8 cellular contexts compared by ENCODE assay signal in genomic region chr5:71455427-71456361, GRCh38. TPM values are rescaled to one million over a fixed set of nuclear protein-coding genes. Genes with fewer than 3 reads are reported as not detected.
DNase-seq lines count a peak whose midpoint lies in the region; ATAC-seq and TF ChIP-seq lines count a peak whose summit lies in the region.

Gene BDP1 (plus strand): TSS chr5:71455651. CDS start chr5:71455878, 227 bp downstream.

- H3K9ac ChIP-seq in SK-N-SH = peak within 1 kb of the TSS; percentile 79

- H3K9me2 ChIP-seq in SK-N-SH = no peaks in the 10 kb centered on the region

- H2AFZ ChIP-seq in SK-N-SH (ENCODE audit: low read depth) = peak within 1 kb of the TSS; percentile 97

- TF ChIP-seq EP300 in SK-N-SH (IDR thresholded peaks at IDR 0.05; ENCODE audit: borderline replicate concordance in 1 of 2, low read depth in 1 of 2, low read length in 1 of 2) = no peak

- TF ChIP-seq RAD21 in SK-N-SH (IDR thresholded peaks at IDR 0.05; ENCODE audit: low read length) = no peak; the same call in 1 of the 2 replicates

- ATAC-seq in HG02588 (IDR thresholded peaks at IDR 0.05; ENCODE audit: unreplicated experiment) = peak; percentile 93

- DNase-seq in GM10248 (ENCODE audit: extremely low spot score) (peak; percentile 94), NCI-H1048 (lab: John Stamatoyannopoulos, UW) (peak; percentile 86), SK-N-SH (peak; percentile 91), germinal center (ENCODE audit: low spot score) (peak; percentile 91), non-pigmented ciliary epithelial cell (ENCODE audit: low read depth) (peak; percentile 67), superior temporal gyrus (ENCODE audit: extremely low spot score) (peak; percentile 99)
- DNase-seq in activated naive CD4-positive, alpha-beta T cell treated with anti-CD3 and anti-CD28 coated beads, Interleukin-2, amount 50 U/mL, for 16 hours = peak; percentile 96

- POLR2A ChIA-PET in GM10248 (lab: Yijun Ruan, JAX) = interaction anchor here (1.3 kb wide), 1 partner anchor 22 kb away, joined by 4 read pairs; no protein-coding TSS in a partner anchor
- POLR2A ChIA-PET in SK-N-SH (lab: Yijun Ruan, JAX) = interaction anchor here (1.4 kb wide), 1 partner anchor 131 kb away, joined by 3 read pairs; the partner anchor contains the start of gene MCCC2

- peaks cover 15 to 24% of the 10 kb centered on the region in 2 experiments for H3K36me3 ChIP-seq in SK-N-SH (replicated peaks in 1 of 2; ENCODE audit: control insufficient read depth in 1 of 2, insufficient read depth in 2 of 2, low read length in 1 of 2)

- no peaks in the 10 kb centered on the region for H3K9me3 ChIP-seq in SK-N-SH

- WGBS in SK-N-SH (ENCODE audit: low lambda C conversion rate) = under 1% methylated on average over 36 of the region's 50 CpGs

- CTCF ChIA-PET in GM10248 (lab: Yijun Ruan, JAX) = interaction anchor here (1.6 kb wide), 2 partner anchors 16 to 21 kb away, joined by 3 to 4 read pairs; no protein-coding TSS in a partner anchor
- CTCF ChIA-PET in SK-N-SH (lab: Yijun Ruan, JAX) = interaction anchor here (0.6 to 1.6 kb wide), 3 partner anchors 20 to 302 kb away, joined by 3 to 8 read pairs (median 3); no protein-coding TSS in a partner anchor

- H3F3A ChIP-seq in SK-N-SH (replicated peaks; ENCODE audit: insufficient read depth) = peaks cover 8% of the 10 kb centered on the region

- peak within 1 kb of the TSS; percentile 54 for H3K4me2 ChIP-seq in SK-N-SH

- H4K20me1 ChIP-seq in SK-N-SH (ENCODE audit: insufficient read depth) = peaks cover 14% of the 10 kb centered on the region

- peaks cover 4 to 11% of the 10 kb centered on the region in 2 experiments for H3K4me1 ChIP-seq in SK-N-SH (ENCODE audit: control insufficient read depth in 1 of 2, insufficient read depth in 2 of 2, low read depth in 1 of 2, low read length in 1 of 2)

- H3K27me3 ChIP-seq in SK-N-SH (ENCODE audit: insufficient read depth) = peaks cover 9% of the 10 kb centered on the region; the same call in 1 of the 2 replicates

- peak within 1 kb of the TSS; percentile 79 to 93 for H3K4me3 ChIP-seq in SK-N-SH (ENCODE audit: low read depth in 2 of 2, low read length in 1 of 2)

- H3K27ac ChIP-seq in SK-N-SH (ENCODE audit: low read depth in 2 of 2, low read length in 1 of 2) = peak within 1 kb of the TSS; percentile 80 to 81

- TF ChIP-seq CTCF in GM10248 (IDR thresholded peaks at IDR 0.05; ENCODE audit: control extremely low read depth, extremely low read depth, low read depth, missing control alignments) (peak; percentile 17), SK-N-SH (IDR thresholded peaks at IDR 0.05) (peak; percentile 38)

- H3K79me2 ChIP-seq in SK-N-SH (ENCODE audit: insufficient read depth) = peaks cover 49% of the 10 kb centered on the region

TF ChIP-seq in SK-N-SH, 30 proteins besides CTCF, POLR2A, EP300 and RAD21 (continues in another document):
- TF ChIP-seq FOXJ3 (CRISPR knock-in tag; IDR thresholded peaks at IDR 0.05) (no peak), EZH2phosphoT487 (IDR thresholded peaks at IDR 0.05; ENCODE audit: borderline replicate concordance, low read depth) (no peak), FOSL2 (IDR thresholded peaks at IDR 0.05; ENCODE audit: borderline replicate concordance, low read depth) (no peak), GATA2 (CRISPR knock-in tag; IDR thresholded peaks at IDR 0.05) (no peak), RCOR1 (IDR thresholded peaks at IDR 0.05; ENCODE audit: low read length) (peak; percentile 24; the same call in 1 of the 2 replicates), ELF1 (IDR thresholded peaks at IDR 0.05) (peak; percentile 9; the same call in 1 of the 2 replicates), CHD2 (IDR thresholded peaks at IDR 0.05; ENCODE audit: low read length, partially characterized antibody) (peak; percentile 64), USF1 (IDR thresholded peaks at IDR 0.05; ENCODE audit: borderline replicate concordance, low read depth) (no peak), TEAD4 (IDR thresholded peaks at IDR 0.05; ENCODE audit: borderline replicate concordance, insufficient read depth) (no peak), IRF3 (IDR thresholded peaks at IDR 0.05; ENCODE audit: low read depth, low read length) (no peak), SIN3A (IDR thresholded peaks at IDR 0.05; ENCODE audit: borderline replicate concordance, low read depth, low read length) (peak; percentile 51), RXRA (IDR thresholded peaks at IDR 0.05; ENCODE audit: borderline replicate concordance, low read depth) (no peak), NFIC (IDR thresholded peaks at IDR 0.05; ENCODE audit: borderline replicate concordance) (no peak), YY1 (IDR thresholded peaks at IDR 0.05; ENCODE audit: low read depth) (peak; percentile 95), TCF12 (IDR thresholded peaks at IDR 0.05) (peak; percentile 4; the same call in 1 of the 2 replicates), SMC3 (IDR thresholded peaks at IDR 0.05; ENCODE audit: low read depth, low read length) (no peak), JUND (IDR thresholded peaks at IDR 0.05) (no peak), POLR2AphosphoS5 (IDR thresholded peaks at IDR 0.05; ENCODE audit: low read depth, low read length) (peak; percentile 85), NRF1 (IDR thresholded peaks at IDR 0.05; ENCODE audit: low read depth, low read length) (no peak)
- TF ChIP-seq, protein P1, sequence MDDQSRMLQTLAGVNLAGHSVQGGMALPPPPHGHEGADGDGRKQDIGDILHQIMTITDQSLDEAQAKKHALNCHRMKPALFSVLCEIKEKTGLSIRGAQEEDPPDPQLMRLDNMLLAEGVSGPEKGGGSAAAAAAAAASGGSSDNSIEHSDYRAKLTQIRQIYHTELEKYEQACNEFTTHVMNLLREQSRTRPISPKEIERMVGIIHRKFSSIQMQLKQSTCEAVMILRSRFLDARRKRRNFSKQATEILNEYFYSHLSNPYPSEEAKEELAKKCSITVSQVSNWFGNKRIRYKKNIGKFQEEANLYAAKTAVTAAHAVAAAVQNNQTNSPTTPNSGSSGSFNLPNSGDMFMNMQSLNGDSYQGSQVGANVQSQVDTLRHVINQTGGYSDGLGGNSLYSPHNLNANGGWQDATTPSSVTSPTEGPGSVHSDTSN (IDR thresholded peaks at IDR 0.05) = no peak
- TF ChIP-seq, protein P2, sequence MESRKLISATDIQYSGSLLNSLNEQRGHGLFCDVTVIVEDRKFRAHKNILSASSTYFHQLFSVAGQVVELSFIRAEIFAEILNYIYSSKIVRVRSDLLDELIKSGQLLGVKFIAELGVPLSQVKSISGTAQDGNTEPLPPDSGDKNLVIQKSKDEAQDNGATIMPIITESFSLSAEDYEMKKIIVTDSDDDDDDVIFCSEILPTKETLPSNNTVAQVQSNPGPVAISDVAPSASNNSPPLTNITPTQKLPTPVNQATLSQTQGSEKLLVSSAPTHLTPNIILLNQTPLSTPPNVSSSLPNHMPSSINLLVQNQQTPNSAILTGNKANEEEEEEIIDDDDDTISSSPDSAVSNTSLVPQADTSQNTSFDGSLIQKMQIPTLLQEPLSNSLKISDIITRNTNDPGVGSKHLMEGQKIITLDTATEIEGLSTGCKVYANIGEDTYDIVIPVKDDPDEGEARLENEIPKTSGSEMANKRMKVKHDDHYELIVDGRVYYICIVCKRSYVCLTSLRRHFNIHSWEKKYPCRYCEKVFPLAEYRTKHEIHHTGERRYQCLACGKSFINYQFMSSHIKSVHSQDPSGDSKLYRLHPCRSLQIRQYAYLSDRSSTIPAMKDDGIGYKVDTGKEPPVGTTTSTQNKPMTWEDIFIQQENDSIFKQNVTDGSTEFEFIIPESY (IDR thresholded peaks at IDR 0.05; ENCODE audit: borderline replicate concordance, low read depth) = no peak
- TF ChIP-seq, protein P3, sequence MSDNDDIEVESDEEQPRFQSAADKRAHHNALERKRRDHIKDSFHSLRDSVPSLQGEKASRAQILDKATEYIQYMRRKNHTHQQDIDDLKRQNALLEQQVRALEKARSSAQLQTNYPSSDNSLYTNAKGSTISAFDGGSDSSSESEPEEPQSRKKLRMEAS (IDR thresholded peaks at IDR 0.05; ENCODE audit: low read depth) = peak; percentile 84

RNA-seq across cellular contexts. Expression of gene BDP1, which starts in this region (rescaled TPM):
- 4.4 and 5.8 TPM in 2 replicates for polyA plus RNA-seq in SK-N-SH (2012; rRNA removed)
- polyA plus RNA-seq in SK-N-SH (2012; cell fraction: cytosol; rRNA removed) = 6.2 and 7.3 TPM in 2 replicates
- polyA plus RNA-seq in SK-N-SH (2012; cell fraction: nucleus; rRNA removed) = 5.8 and 12.2 TPM in 2 replicates

Comparison
In these comparisons a context has a peak if more than half of its experiments do, and no peak if none do; other contexts are left out.
1. Peak in every context shown above with its lines: DNase-seq, ATAC-seq, H3K4me3 ChIP-seq and H3K27ac ChIP-seq.